8 cellular contexts compared by ENCODE assay signal in the genomic region with DNA sequence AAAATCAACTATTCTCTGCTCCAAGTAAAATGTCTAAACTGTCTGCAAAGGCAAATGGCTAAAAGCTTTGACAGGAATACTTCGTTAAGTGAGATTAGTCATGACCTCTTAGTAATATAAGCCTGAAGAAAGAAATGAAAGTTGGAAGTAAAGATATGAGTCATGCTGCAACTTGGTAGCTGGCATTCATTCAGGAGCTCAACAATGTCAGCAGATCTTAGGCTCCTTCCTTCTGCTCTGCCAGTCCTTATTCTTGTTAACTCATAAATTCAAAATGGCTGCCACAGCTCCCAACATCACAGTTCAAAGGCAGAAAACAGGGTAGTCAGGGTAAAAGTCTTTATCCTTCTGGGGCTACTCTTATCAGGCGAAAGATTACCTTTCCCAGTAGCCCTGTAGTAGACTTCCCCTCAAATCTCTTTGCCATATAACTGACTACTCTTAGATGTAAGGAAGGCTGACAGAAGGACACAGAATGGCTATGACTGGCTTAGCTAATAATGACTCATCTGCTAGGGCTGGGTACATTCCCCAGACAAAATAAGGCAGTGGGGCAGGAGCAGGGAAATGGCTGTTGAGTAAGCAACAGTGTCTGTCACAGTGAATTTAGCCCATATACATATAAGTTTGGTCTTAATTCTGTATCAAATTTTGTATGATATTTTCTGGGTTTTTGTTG. TPM values are rescaled to one million over a fixed set of nuclear protein-coding genes. Genes with fewer than 3 reads are reported as not detected.
DNase-seq lines count a peak whose midpoint lies in the region; ATAC-seq and TF ChIP-seq lines count a peak whose summit lies in the region.

No MANE protein-coding gene starts in this region.

- peak; percentile 97 for ATAC-seq in HG02610 (IDR thresholded peaks at IDR 0.05; ENCODE audit: unreplicated experiment)
- peak; percentile 78 for ATAC-seq in upper lobe of right lung

- peak; percentile 63 for DNase-seq in activated CD4-positive, alpha-beta T cell treated with anti-CD3 and anti-CD28 coated beads for 48 hours
- DNase-seq in activated CD4-positive, alpha-beta T cell treated with anti-CD3 and anti-CD28 coated beads for 1 hour = no peak
- DNase-seq in MV-4-11 (lab: John Stamatoyannopoulos, UW) (peak; percentile 98), astrocyte of the hippocampus (ENCODE audit: low read depth, low spot score) (peak; percentile 94), lung microvascular endothelial cell (ENCODE audit: low read depth in 2 of 2) (peak; percentile 9 to 95), upper lobe of right lung (no peak), NCI-H2081 (lab: John Stamatoyannopoulos, UW) (no peak)

- H3K4me3 ChIP-seq in upper lobe of right lung = no peak overlapping the region

- H3K36me3 ChIP-seq in upper lobe of right lung = no peaks in the 10 kb centered on the region

- H3K9me3 ChIP-seq in upper lobe of right lung = no peaks in the 10 kb centered on the region

- no peak for TF ChIP-seq CTCF in upper lobe of right lung (IDR thresholded peaks at IDR 0.05)

- no peaks in the 10 kb centered on the region for H3K4me1 ChIP-seq in upper lobe of right lung

- H3K27me3 ChIP-seq in upper lobe of right lung = no peaks in the 10 kb centered on the region

- intact Hi-C loops in upper lobe of right lung (cut with DNase I) = no loop called here

- H3K27ac ChIP-seq in upper lobe of right lung = peak overlapping the region; percentile 75

RNA-seq across cellular contexts. Expression of a gene that starts 24.4 kb away (rescaled TPM):
- 68.1 and 70.0 TPM in 2 replicates for total RNA-seq in lung microvascular endothelial cell
- total RNA-seq in upper lobe of right lung = 120 TPM

RNA-seq across cellular contexts. Expression of a gene that starts 31.3 kb away (rescaled TPM):
- total RNA-seq in lung microvascular endothelial cell (7.9 and 13.9 TPM in 2 replicates), upper lobe of right lung (10.0 TPM)

RNA-seq across cellular contexts. Expression of a gene that starts 55.3 kb away (rescaled TPM):
- total RNA-seq in lung microvascular endothelial cell (not detected in 2 replicates), upper lobe of right lung (not detected)

Comparison
In these comparisons a context has a peak if more than half of its experiments do, and no peak if none do; other contexts are left out.
1. DNase-seq: peak in activated CD4-positive, alpha-beta T cell treated with anti-CD3 and anti-CD28 coated beads for 48 hours (single experiment), MV-4-11 (single experiment), astrocyte of the hippocampus (single experiment) and lung microvascular endothelial cell (2 of 2); none in activated CD4-positive, alpha-beta T cell treated with anti-CD3 and anti-CD28 coated beads for 1 hour (single experiment), upper lobe of right lung (single experiment) and NCI-H2081 (0 of 2).